ENCODE assay signal across 24 cellular contexts in genomic region chr20:61720348-61720696, GRCh38.
DNase-seq lines count a peak whose midpoint lies in the region; ATAC-seq and TF ChIP-seq lines count a peak whose summit lies in the region.
"Had no signal": no experiment of that assay in that cellular context is flagged by ENCODE, and none has a peak within 500 bp of the region (broad histone marks: within the 10 kb centered on the region; RNA-seq: fewer than 3 reads in every experiment).

No MANE protein-coding gene starts in this region.

- H3K27ac Mint-ChIP-seq in activated T-cell treated with anti-CD3 and anti-CD28 coated beads, Interleukin-2, amount 50 U/mL, for 72 hours = no peak overlapping the region
- H3K27ac Mint-ChIP-seq in activated naive CD8-positive, alpha-beta T cell treated with anti-CD3 and anti-CD28 coated beads, Interleukin-2, amount 10 ng/mL, durations not matched to agents 7 days and 5 days = peak overlapping the region; percentile 87
- peak overlapping the region in 1 of 2 donors; percentile 86 for H3K27ac Mint-ChIP-seq in natural killer cell treated with Interleukin-12 subunit alpha and Interleukin-12 subunit beta and Interleukin-15 and Interleukin-18, amount 100 ng/mL, for 72 hours
- no peak overlapping the region for H3K27ac Mint-ChIP-seq in CD14-positive monocyte
- H3K27ac Mint-ChIP-seq: B cell had no signal

- H3K4me1 Mint-ChIP-seq in activated T-cell treated with anti-CD3 and anti-CD28 coated beads, Interleukin-2, amount 50 U/mL, for 72 hours (ENCODE audit: low read depth) = peaks cover 15% of the 10 kb centered on the region
- peaks cover 10% of the 10 kb centered on the region for H3K4me1 Mint-ChIP-seq in activated naive CD8-positive, alpha-beta T cell treated with anti-CD3 and anti-CD28 coated beads, Interleukin-2, amount 10 ng/mL, durations not matched to agents 7 days and 5 days
- H3K4me1 Mint-ChIP-seq in natural killer cell treated with Interleukin-12 subunit alpha and Interleukin-12 subunit beta and Interleukin-15 and Interleukin-18, amount 100 ng/mL, for 72 hours (ENCODE audit: low read depth in 2 of 2) = peaks cover 8 to 13% of the 10 kb centered on the region in 2 donors
- peaks cover 15% of the 10 kb centered on the region for H3K4me1 Mint-ChIP-seq in CD14-positive monocyte
- H3K4me1 Mint-ChIP-seq: B cell had no signal

- no peaks in the 10 kb centered on the region for H3K9me3 ChIP-seq in HEK293 (ENCODE audit: control insufficient read depth, insufficient read depth, low read depth, low read length)
- H3K9me3 ChIP-seq: prostate gland had no signal

- intact Hi-C loops in CD14-positive monocyte (cut with micrococcal nuclease) = no loop called here

- H3K36me3 ChIP-seq in HEK293 (ENCODE audit: control insufficient read depth in 2 of 2, insufficient read depth in 1 of 2, low read length in 2 of 2) = no peaks in the 10 kb centered on the region
- H3K36me3 ChIP-seq: heart left ventricle, prostate gland, sigmoid colon, stomach had no signal

- H3K4me3 ChIP-seq in HEK293 (ENCODE audit: low read depth, low read length) = no peak overlapping the region
- H3K4me3 ChIP-seq: body of pancreas, prostate gland, sigmoid colon, SK-N-MC had no signal

- no peak for DNase-seq in activated T-cell treated with anti-CD3 and anti-CD28 coated beads, Interleukin-2, amount 50 U/mL, for 72 hours
- DNase-seq in activated T-cell treated with anti-CD3 and anti-CD28 coated beads, Interleukin-2, amount 50 U/mL, for 1 hour = no peak
- no peak for DNase-seq in activated naive CD8-positive, alpha-beta T cell treated with anti-CD3 and anti-CD28 coated beads, Interleukin-2, amount 10 ng/mL, durations not matched to agents 7 days and 5 days
- DNase-seq in natural killer cell treated with Interleukin-12 subunit alpha and Interleukin-12 subunit beta and Interleukin-15 and Interleukin-18, amount 100 ng/mL, for 72 hours (ENCODE audit: low spot score) = no peak
- DNase-seq in CD14-positive monocyte (ENCODE audit: low spot score) = no peak
- DNase-seq in NCI-H446 treated with DMSO at 0.1 percent for 48 hours (lab: John Stamatoyannopoulos, UW) = no peak
- no peak for DNase-seq in GM03348 (ENCODE audit: low spot score)
- DNase-seq: body of pancreas; effector CD8-positive, alpha-beta T cell; foreskin fibroblast; HCEC 1CT; mammary epithelial cell; NCI-H1092; NCI-H187; sigmoid colon; stomach; trophoblast cell had no signal

- H3K4me1 ChIP-seq in HEK293 (ENCODE audit: control insufficient read depth, insufficient read depth, low read length) = no peaks in the 10 kb centered on the region; the same call in 1 of the 2 replicates
- H3K4me1 ChIP-seq: body of pancreas, heart left ventricle, prostate gland, sigmoid colon, stomach had no signal

- POLR2A ChIA-PET in HEK293 (lab: Yijun Ruan, JAX) = no interaction called here
- POLR2A ChIA-PET in activated naive CD8-positive, alpha-beta T cell treated with anti-CD3 and anti-CD28 coated beads, Interleukin-2, amount 10 ng/mL, durations not matched to agents 7 days and 5 days (lab: Charles Lee) = no interaction called here

- CTCF ChIA-PET in HEK293 (lab: Yijun Ruan, JAX) = interaction anchor here (1.2 kb wide), 1 partner anchor 157 kb away, joined by 4 read pairs; no protein-coding TSS in a partner anchor

- H3K4me3 Mint-ChIP-seq in activated T-cell treated with anti-CD3 and anti-CD28 coated beads, Interleukin-2, amount 50 U/mL, for 72 hours = peak overlapping the region; percentile 74 to 91
- peak overlapping the region; percentile 77 for H3K4me3 Mint-ChIP-seq in activated naive CD8-positive, alpha-beta T cell treated with anti-CD3 and anti-CD28 coated beads, Interleukin-2, amount 10 ng/mL, durations not matched to agents 7 days and 5 days
- H3K4me3 Mint-ChIP-seq in natural killer cell treated with Interleukin-12 subunit alpha and Interleukin-12 subunit beta and Interleukin-15 and Interleukin-18, amount 100 ng/mL, for 72 hours = peak overlapping the region; percentile 77
- peak overlapping the region in 1 of 2 donors; percentile 82 for H3K4me3 Mint-ChIP-seq in CD14-positive monocyte

- H3K36me3 Mint-ChIP-seq in activated T-cell treated with anti-CD3 and anti-CD28 coated beads, Interleukin-2, amount 50 U/mL, for 72 hours (ENCODE audit: insufficient read depth in 2 of 2) = no peaks in the 10 kb centered on the region
- H3K36me3 Mint-ChIP-seq in activated naive CD8-positive, alpha-beta T cell treated with anti-CD3 and anti-CD28 coated beads, Interleukin-2, amount 10 ng/mL, durations not matched to agents 7 days and 5 days = peaks cover 4% of the 10 kb centered on the region
- H3K36me3 Mint-ChIP-seq in natural killer cell treated with Interleukin-12 subunit alpha and Interleukin-12 subunit beta and Interleukin-15 and Interleukin-18, amount 100 ng/mL, for 72 hours = no peaks in the 10 kb centered on the region
- H3K36me3 Mint-ChIP-seq in CD14-positive monocyte = no peaks in the 10 kb centered on the region

- no peak for ATAC-seq in activated T-cell treated with anti-CD3 and anti-CD28 coated beads, Interleukin-2, amount 50 U/mL, for 72 hours (replicated peaks in 1 of 2)
- no peak for ATAC-seq in activated naive CD8-positive, alpha-beta T cell treated with anti-CD3 and anti-CD28 coated beads, Interleukin-2, amount 10 ng/mL, durations not matched to agents 7 days and 5 days (ENCODE audit: low read depth)
- peak; percentile 29 to 48 for ATAC-seq in natural killer cell treated with Interleukin-12 subunit alpha and Interleukin-12 subunit beta and Interleukin-15 and Interleukin-18, amount 100 ng/mL, for 72 hours
- ATAC-seq: body of pancreas had no signal

- no peak overlapping the region for H3K27ac ChIP-seq in HEK293 (ENCODE audit: extremely low read depth, low read depth, low read length)
- H3K27ac ChIP-seq: body of pancreas, heart left ventricle, HL-60, prostate gland, sigmoid colon, SK-N-MC, stomach, VCaP had no signal

- no peak for TF ChIP-seq CTCF in HEK293 (tag by site-specific recombination; IDR thresholded peaks at IDR 0.05)
- TF ChIP-seq CTCF in CD14-positive monocyte (IDR thresholded peaks at IDR 0.05) = no peak

- H3K9me3 Mint-ChIP-seq in activated T-cell treated with anti-CD3 and anti-CD28 coated beads, Interleukin-2, amount 50 U/mL, for 72 hours = no peaks in the 10 kb centered on the region
- H3K9me3 Mint-ChIP-seq in activated naive CD8-positive, alpha-beta T cell treated with anti-CD3 and anti-CD28 coated beads, Interleukin-2, amount 10 ng/mL, durations not matched to agents 7 days and 5 days = no peaks in the 10 kb centered on the region
- no peaks in the 10 kb centered on the region for H3K9me3 Mint-ChIP-seq in natural killer cell treated with Interleukin-12 subunit alpha and Interleukin-12 subunit beta and Interleukin-15 and Interleukin-18, amount 100 ng/mL, for 72 hours
- peaks cover 18 to 52% (median 38%) of the 10 kb centered on the region in 7 donors for H3K9me3 Mint-ChIP-seq in CD14-positive monocyte

- no peaks in the 10 kb centered on the region for H3K27me3 Mint-ChIP-seq in activated T-cell treated with anti-CD3 and anti-CD28 coated beads, Interleukin-2, amount 50 U/mL, for 72 hours (ENCODE audit: low read depth)
- no peaks in the 10 kb centered on the region for H3K27me3 Mint-ChIP-seq in activated naive CD8-positive, alpha-beta T cell treated with anti-CD3 and anti-CD28 coated beads, Interleukin-2, amount 10 ng/mL, durations not matched to agents 7 days and 5 days
- no peaks in the 10 kb centered on the region for H3K27me3 Mint-ChIP-seq in natural killer cell treated with Interleukin-12 subunit alpha and Interleukin-12 subunit beta and Interleukin-15 and Interleukin-18, amount 100 ng/mL, for 72 hours
- H3K27me3 Mint-ChIP-seq in CD14-positive monocyte (ENCODE audit: low read depth in 3 of 3) = peaks cover 0 to 2% (median 1%) of the 10 kb centered on the region in 3 donors

TF ChIP-seq in HEK293, 187 proteins besides CTCF, POLR2A, EP300 and RAD21:
- TF ChIP-seq ZNF792 (tag by site-specific recombination; IDR thresholded peaks at IDR 0.05) (no peak), TRIM28 (IDR thresholded peaks at IDR 0.05; ENCODE audit: borderline replicate concordance, low read length) (no peak), ZBTB10 (tag by site-specific recombination; IDR thresholded peaks at IDR 0.05) (peak; percentile 93)
TF ChIP-seq in HEK293: peak in this region for 1.

Comparison
In these comparisons a context has a peak if more than half of its experiments do, and no peak if none do; other contexts are left out.
1. ATAC-seq: peak in natural killer cell treated with Interleukin-12 subunit alpha and Interleukin-12 subunit beta and Interleukin-15 and Interleukin-18, amount 100 ng/mL, for 72 hours (2 of 2); none in activated T-cell treated with anti-CD3 and anti-CD28 coated beads, Interleukin-2, amount 50 U/mL, for 72 hours (0 of 2) and activated naive CD8-positive, alpha-beta T cell treated with anti-CD3 and anti-CD28 coated beads, Interleukin-2, amount 10 ng/mL, durations not matched to agents 7 days and 5 days (single experiment).